Comparison of ENCODE assay signal across 1 cellular context in the genomic region with DNA sequence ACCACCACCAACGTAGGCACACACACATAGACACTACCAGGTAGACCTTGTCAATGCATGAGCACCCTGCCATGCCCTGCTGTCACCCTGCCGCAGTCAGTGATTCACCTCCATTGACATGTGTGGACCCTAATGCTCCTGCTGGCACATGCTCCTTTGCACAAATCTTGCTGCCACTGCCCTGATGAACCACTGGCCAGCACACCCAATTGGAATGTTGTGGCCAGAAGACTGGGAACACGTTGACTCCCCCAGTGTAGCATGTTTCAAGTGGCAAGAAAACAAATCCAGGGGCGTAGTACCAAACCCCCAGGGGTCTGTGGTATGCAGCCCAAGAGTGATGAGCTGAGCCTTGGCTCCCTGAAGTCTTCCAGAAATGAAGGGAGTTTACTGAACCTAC.
TF ChIP-seq lines count a peak whose summit lies in the region.

No MANE protein-coding gene starts in this region.

TF ChIP-seq in H1, 55 proteins besides CTCF, POLR2A, EP300 and RAD21 (continued from another document):
- TF ChIP-seq, protein P1, sequence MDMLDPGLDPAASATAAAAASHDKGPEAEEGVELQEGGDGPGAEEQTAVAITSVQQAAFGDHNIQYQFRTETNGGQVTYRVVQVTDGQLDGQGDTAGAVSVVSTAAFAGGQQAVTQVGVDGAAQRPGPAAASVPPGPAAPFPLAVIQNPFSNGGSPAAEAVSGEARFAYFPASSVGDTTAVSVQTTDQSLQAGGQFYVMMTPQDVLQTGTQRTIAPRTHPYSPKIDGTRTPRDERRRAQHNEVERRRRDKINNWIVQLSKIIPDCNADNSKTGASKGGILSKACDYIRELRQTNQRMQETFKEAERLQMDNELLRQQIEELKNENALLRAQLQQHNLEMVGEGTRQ (IDR thresholded peaks at IDR 0.05; ENCODE audit: low read length): no peak
- TF ChIP-seq SUZ12 (IDR thresholded peaks at IDR 0.05; ENCODE audit: low read length) (no peak), NRF1 (IDR thresholded peaks at IDR 0.05; ENCODE audit: low read depth, low read length) (no peak)
